ENCODE assay signal across 31 cellular contexts in the genomic region with DNA sequence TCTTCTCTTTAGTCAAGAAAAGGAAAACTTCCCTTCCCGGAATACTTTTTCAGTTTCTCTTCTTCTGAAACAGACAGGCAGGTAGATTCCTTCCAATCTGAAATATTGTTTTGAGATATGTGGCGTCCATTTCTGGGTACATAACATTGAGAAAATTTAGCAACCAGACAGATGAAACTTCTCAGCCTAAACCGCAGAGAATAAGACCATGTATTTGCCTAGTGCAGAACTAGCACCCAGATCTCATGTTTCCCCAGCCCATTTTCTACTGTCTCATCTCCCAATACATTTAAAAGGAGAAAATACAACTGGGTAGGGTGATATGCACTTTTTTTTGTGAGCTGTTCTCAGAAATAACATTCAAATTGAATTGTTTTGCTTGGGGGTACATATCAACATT. TPM values are rescaled to one million over a fixed set of nuclear protein-coding genes. Genes with fewer than 3 reads are reported as not detected.
"Had no signal": no experiment of that assay in that cellular context is flagged by ENCODE, and none has a peak within 500 bp of the region (broad histone marks: within the 10 kb centered on the region; RNA-seq: fewer than 3 reads in every experiment).

No MANE protein-coding gene starts in this region.

- DNase-seq: activated B cell treated with CpG ODN at 0.5 μM for 24 hours; activated CD4-positive, alpha-beta memory T cell treated with anti-CD3 and anti-CD28 coated beads, Interleukin-2, amount 10 ng/mL, durations not matched to agents 7 days and 5 days; activated CD4-positive, alpha-beta T cell treated with anti-CD3 and anti-CD28 coated beads for 4 hours; activated CD4-positive, alpha-beta T cell treated with anti-CD3 and anti-CD28 coated beads, Interleukin-2, amount 10 ng/mL, durations not matched to agents 24 days and 14 days; activated CD4-positive, alpha-beta T cell treated with anti-CD3 and anti-CD28 coated beads, Interleukin-2, amount 50 U/mL, for 1 hour; activated CD4-positive, alpha-beta T cell treated with anti-CD3 and anti-CD28 coated beads, Interleukin-2, amount 50 U/mL, for 4 hours; activated CD4-positive, CD25-positive, alpha-beta regulatory T cell treated with anti-CD3 and anti-CD28 coated beads, Interleukin-2, amount 50 U/mL, for 72 hours; activated CD8-positive, alpha-beta memory T cell treated with anti-CD3 and anti-CD28 coated beads for 24 hours; activated CD8-positive, alpha-beta memory T cell treated with anti-CD3 and anti-CD28 coated beads, Interleukin-2, amount 10 ng/mL, durations not matched to agents 7 days and 5 days; activated CD8-positive, alpha-beta memory T cell treated with anti-CD3 and anti-CD28 coated beads, Interleukin-2, amount 50 U/mL, for 48 hours; activated CD8-positive, alpha-beta T cell treated with anti-CD3 and anti-CD28 coated beads, Interleukin-2, amount 10 ng/mL, durations not matched to agents 7 days and 5 days; activated effector memory CD4-positive, alpha-beta T cell treated with Interleukin-2 at 50 U/mL for 16 hours; activated gamma-delta T cell; activated naive CD4-positive, alpha-beta T cell treated with anti-CD3 and anti-CD28 coated beads, Interleukin-2, amount 10 ng/mL, durations not matched to agents 7 days and 5 days; activated naive CD4-positive, alpha-beta T cell treated with Interleukin-2 at 50 U/mL for 16 hours; activated naive CD8-positive, alpha-beta T cell treated with anti-CD3 and anti-CD28 coated beads, Interleukin-2, amount 10 ng/mL, durations not matched to agents 7 days and 5 days; activated naive CD8-positive, alpha-beta T cell treated with anti-CD3 and anti-CD28 coated beads, Interleukin-2, amount 50 U/mL, for 24 hours; activated T-cell treated with anti-CD3 and anti-CD28 coated beads, Interleukin-2, amount 50 U/mL, for 24 hours; activated T-cell treated with anti-CD3 and anti-CD28 coated beads, Interleukin-2, amount 50 U/mL, for 48 hours; amygdala; anterior cingulate cortex; caudate nucleus; cerebellar nuclear complex; T-helper 1 cell; T-helper 2 cell; T-helper 9 cell had no signal

- H3K4me1 ChIP-seq: ascending aorta had no signal

- H3K9me3 ChIP-seq: ascending aorta had no signal

- H3K4me3 ChIP-seq: ascending aorta, cardiac muscle cell had no signal

- ATAC-seq: activated CD8-positive, alpha-beta memory T cell treated with anti-CD3 and anti-CD28 coated beads, Interleukin-2, amount 10 ng/mL, durations not matched to agents 7 days and 5 days; activated CD8-positive, alpha-beta T cell treated with anti-CD3 and anti-CD28 coated beads, Interleukin-2, amount 10 ng/mL, durations not matched to agents 7 days and 5 days; activated naive CD8-positive, alpha-beta T cell treated with anti-CD3 and anti-CD28 coated beads, Interleukin-2, amount 50 U/mL, for 24 hours had no signal

- H3K27me3 ChIP-seq: ascending aorta had no signal

- H3K36me3 ChIP-seq: ascending aorta, cardiac muscle cell had no signal

- H3K27ac ChIP-seq: ascending aorta, cardiac muscle cell, VCaP had no signal

RNA-seq across cellular contexts. Expression of a gene that starts 6.4 kb away (rescaled TPM):
- total RNA-seq: activated B cell treated with CpG ODN at 0.5 μM for 24 hours; activated CD4-positive, alpha-beta memory T cell treated with anti-CD3 and anti-CD28 coated beads, Interleukin-2, amount 10 ng/mL, durations not matched to agents 7 days and 5 days; activated CD4-positive, alpha-beta T cell treated with anti-CD3 and anti-CD28 coated beads, Interleukin-2, amount 10 ng/mL, durations not matched to agents 24 days and 14 days; activated CD8-positive, alpha-beta memory T cell treated with anti-CD3 and anti-CD28 coated beads, Interleukin-2, amount 10 ng/mL, durations not matched to agents 7 days and 5 days; activated CD8-positive, alpha-beta T cell treated with anti-CD3 and anti-CD28 coated beads, Interleukin-2, amount 10 ng/mL, durations not matched to agents 7 days and 5 days; activated naive CD8-positive, alpha-beta T cell treated with anti-CD3 and anti-CD28 coated beads, Interleukin-2, amount 10 ng/mL, durations not matched to agents 7 days and 5 days; activated T-helper 2 cell treated with anti-CD3 and anti-CD28 coated beads, Interferon-gamma antibody, Interleukin-2, Interleukin-4, amounts not matched to agents 10 μg/mL and 5 μg/mL and 100 μg/mL, durations not matched to agents 14 hours and 24 hours and 36 hours; bronchial epithelial cell; cardiac muscle cell had no signal
- polyA plus RNA-seq: cardiac muscle cell had no signal
